19 cellular contexts compared by ENCODE assay signal in the genomic region with DNA sequence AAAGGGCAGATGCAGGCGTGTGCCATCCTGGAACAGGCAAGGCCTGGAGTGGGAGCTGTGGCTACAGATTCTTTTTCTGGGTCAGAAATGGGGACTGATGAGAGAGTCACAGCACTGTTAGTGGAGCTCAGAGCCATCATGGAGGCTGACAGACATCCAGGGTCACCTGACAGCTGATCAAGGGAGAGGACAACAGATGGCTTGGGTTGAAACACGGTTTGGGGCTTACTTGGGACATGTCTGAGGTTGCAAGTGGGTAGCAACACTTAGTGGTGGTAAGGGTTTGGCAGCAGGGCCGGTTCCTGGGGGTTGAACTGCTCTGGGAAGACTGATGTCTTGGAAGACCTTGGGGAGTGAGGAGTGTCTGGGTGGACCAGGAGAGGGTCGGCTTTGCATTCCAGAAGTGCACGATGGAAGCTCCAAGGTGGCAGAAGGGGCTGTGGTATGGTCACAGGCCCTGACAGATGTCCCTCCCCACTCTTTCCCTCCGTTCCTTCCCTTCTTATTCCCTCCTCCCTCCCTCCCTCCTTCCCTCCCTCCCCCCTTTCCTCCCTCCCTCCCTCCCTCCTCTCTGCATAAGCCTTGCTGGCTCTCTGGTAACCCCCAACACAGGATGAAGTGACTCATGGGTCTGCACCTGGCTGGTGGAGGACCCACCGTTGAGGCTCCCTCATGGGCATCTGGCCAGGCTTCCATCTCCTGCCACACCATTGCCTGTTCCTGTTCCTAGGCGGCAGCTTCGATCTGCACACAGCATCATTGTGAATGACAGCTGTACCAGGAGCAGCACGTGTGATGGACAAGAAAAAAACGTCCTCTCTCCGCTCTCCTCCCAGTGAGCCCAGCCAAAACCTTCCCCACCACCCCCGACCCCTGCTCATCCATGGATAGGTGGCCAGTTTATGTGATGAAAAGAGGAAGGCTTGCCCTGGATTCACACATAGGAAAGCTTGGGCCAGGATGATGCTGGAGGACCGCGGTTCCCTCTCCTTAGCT.
DNase-seq lines count a peak whose midpoint lies in the region; ATAC-seq, FAIRE-seq and TF ChIP-seq lines count a peak whose summit lies in the region.
"Had no signal": no experiment of that assay in that cellular context is flagged by ENCODE, and none has a peak within 500 bp of the region (broad histone marks: within the 10 kb centered on the region; RNA-seq: fewer than 3 reads in every experiment).

No MANE protein-coding gene starts in this region.

- H3K9ac ChIP-seq in kidney (ENCODE audit: low read length in 2 of 2): no peak overlapping the region
- H3K9ac ChIP-seq: GM23248 had no signal

- H3K36me3 ChIP-seq in right atrium auricular region: peaks cover 9% of the 10 kb centered on the region
- H3K36me3 ChIP-seq in bronchial epithelial cell (ENCODE audit: control insufficient read depth, insufficient read depth, low read length): peaks cover 2% of the 10 kb centered on the region
- H3K36me3 ChIP-seq in kidney (ENCODE audit: control insufficient read depth in 1 of 2, insufficient read depth in 2 of 2, low read length in 2 of 2): peaks cover 4 to 12% of the 10 kb centered on the region in 2 donors
- H3K36me3 ChIP-seq: HAP-1 had no signal

- H3K9me3 ChIP-seq in right atrium auricular region (no peaks in the 10 kb centered on the region), kidney (ENCODE audit: control insufficient read depth in 1 of 2, low read length in 2 of 2) (no peaks in the 10 kb centered on the region)
- H3K9me3 ChIP-seq: A549, Caco-2, HAP-1 had no signal

- no peak for TF ChIP-seq CTCF in right atrium auricular region (IDR thresholded peaks at IDR 0.05)
- no peak for TF ChIP-seq CTCF in bronchial epithelial cell (IDR thresholded peaks at IDR 0.05; ENCODE audit: insufficient read depth, low read length, severe bottlenecking)
- no peak for TF ChIP-seq CTCF in kidney (IDR thresholded peaks at IDR 0.05; ENCODE audit: borderline replicate concordance, extremely low read depth, insufficient read depth)

- intact Hi-C loops in left cardiac atrium (cut with DNase I): loop anchor here in 1 of 2 donors (5.0 kb wide), 1 partner anchor 116 kb away; the partner anchor contains the start of gene NPAS2
- intact Hi-C loops in kidney (cut with DNase I): no loop called here

- DNase-seq in right atrium auricular region (ENCODE audit: low spot score) (peak; percentile 21), left cardiac atrium (no peak), bronchial epithelial cell (ENCODE audit: low read depth) (no peak), islet precursor cell (peak; percentile 33), urothelium cell line (ENCODE audit: low spot score) (peak; percentile 77), kidney (no peak)
- DNase-seq: Caco-2; CD4-positive, alpha-beta T cell; EL; GM23248; NCI-H1092 treated with DMSO at 0.1 percent for 48 hours; NCI-H1694 had no signal

- H3K4me1 ChIP-seq in right atrium auricular region (peaks cover 0 to 36% of the 10 kb centered on the region in 2 donors), kidney (ENCODE audit: control insufficient read depth in 1 of 2, insufficient read depth in 1 of 2, low read depth in 1 of 2, low read length in 2 of 2) (no peaks in the 10 kb centered on the region)
- H3K4me1 ChIP-seq: A549, Caco-2, HAP-1 had no signal

- no peak for ATAC-seq in left cardiac atrium
- ATAC-seq in HG03025 (IDR thresholded peaks at IDR 0.05; ENCODE audit: low FRiP score, unreplicated experiment): no peak
- ATAC-seq: A549, GM12878, Right ventricle myocardium inferior had no signal

- peak overlapping the region; percentile 46 to 84 for H3K27ac ChIP-seq in right atrium auricular region
- H3K27ac ChIP-seq in kidney (ENCODE audit: low read depth in 2 of 2, low read length in 2 of 2): no peak overlapping the region
- H3K27ac ChIP-seq: A549, GM23248 had no signal

- no peaks in the 10 kb centered on the region for H3K27me3 ChIP-seq in right atrium auricular region
- no peaks in the 10 kb centered on the region for H3K27me3 ChIP-seq in bronchial epithelial cell (ENCODE audit: control insufficient read depth, insufficient read depth, low read length)

- peak; percentile 7 for FAIRE-seq in bronchial epithelial cell (lab: Jason Lieb, UNC)
- peak; percentile 72 for FAIRE-seq in urothelium cell line (lab: Jason Lieb, UNC)
- no peak for FAIRE-seq in kidney (lab: Jason Lieb, UNC)
- FAIRE-seq: A549, GM12878, GM19239, RCC 7860 had no signal

- no peak overlapping the region for H3K4me3 ChIP-seq in right atrium auricular region
- no peak overlapping the region for H3K4me3 ChIP-seq in bronchial epithelial cell (ENCODE audit: low read depth, low read length)
- no peak overlapping the region for H3K4me3 ChIP-seq in kidney (ENCODE audit: low read length in 2 of 2)
- H3K4me3 ChIP-seq: A549, GM12878, GM23248, HAP-1 had no signal

Comparison
In these comparisons a context has a peak if more than half of its experiments do, and no peak if none do; other contexts are left out.
1. DNase-seq: peak in right atrium auricular region (single experiment), islet precursor cell (single experiment) and urothelium cell line (single experiment); none in left cardiac atrium (single experiment), bronchial epithelial cell (single experiment) and kidney (single experiment).
2. H3K27ac ChIP-seq: peak in right atrium auricular region (2 of 2); none in kidney (0 of 2).